Comparison of ENCODE assay signal across 9 cellular contexts in the genomic region with DNA sequence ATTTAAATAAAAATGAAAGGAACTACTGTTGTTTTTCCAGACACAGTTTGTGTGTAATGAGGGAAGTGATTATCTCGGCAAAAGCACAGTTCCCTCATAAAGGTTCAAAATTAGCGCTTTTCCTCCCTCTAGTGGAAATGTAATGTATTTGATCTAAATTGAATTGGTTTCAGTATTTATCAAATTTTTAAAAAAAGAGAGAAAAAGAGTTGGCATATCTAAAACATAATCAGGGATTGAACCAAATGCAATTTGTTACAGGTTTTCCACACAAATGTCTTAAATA. TPM values are rescaled to one million over a fixed set of nuclear protein-coding genes. Genes with fewer than 3 reads are reported as not detected.
DNase-seq lines count a peak whose midpoint lies in the region; ATAC-seq, FAIRE-seq and TF ChIP-seq lines count a peak whose summit lies in the region.
"Had no signal": no experiment of that assay in that cellular context is flagged by ENCODE, and none has a peak within 500 bp of the region (broad histone marks: within the 10 kb centered on the region; RNA-seq: fewer than 3 reads in every experiment).

No MANE protein-coding gene starts in this region.

- H3K4me3 ChIP-seq in breast epithelium (no peak overlapping the region), mesenchymal stem cell (ENCODE audit: insufficient read depth in 1 of 2, low read depth in 1 of 2, low read length in 2 of 2) (no peak overlapping the region)

- no peak overlapping the region for H4K8ac ChIP-seq in mesenchymal stem cell (ENCODE audit: low read length)

- H3K4me1 ChIP-seq in breast epithelium (no peaks in the 10 kb centered on the region), mesenchymal stem cell (ENCODE audit: control insufficient read depth, insufficient read depth, low read depth, low read length) (no peaks in the 10 kb centered on the region)

- no peak overlapping the region for H2AFZ ChIP-seq in mesenchymal stem cell (ENCODE audit: low read depth, low read length)

- H4K91ac ChIP-seq in mesenchymal stem cell (ENCODE audit: low read length) = no peak overlapping the region

- peak; percentile 16 to 38 (median 30) for TF ChIP-seq CTCF in breast epithelium (IDR thresholded peaks at IDR 0.05)

- no peak overlapping the region for H2BK12ac ChIP-seq in mesenchymal stem cell (ENCODE audit: low read length in 2 of 2)

- H3K9ac ChIP-seq in mesenchymal stem cell (ENCODE audit: low read length) = peak overlapping the region; percentile 74

- DNase-seq in EH (ENCODE audit: low read depth) (peak; percentile 74), NCI-H1694 (lab: John Stamatoyannopoulos, UW) (peak; percentile 89), breast epithelium (ENCODE audit: low spot score in 2 of 2) (no peak), mesenchymal stem cell (peak; percentile 63), H54 (ENCODE audit: insufficient read length, low spot score) (no peak)
- no peak for DNase-seq in stimulated activated CD4-positive, alpha-beta T cell treated with anti-CD3 and anti-CD28 coated beads, Interleukin-1b, Interleukin-23, amount 100 ng/mL, for 48 hours

- H2AK5ac ChIP-seq in mesenchymal stem cell (ENCODE audit: low read length, severe bottlenecking) = no peak overlapping the region

- intact Hi-C loops in breast epithelium (cut with DNase I; ENCODE audit: low total_unique reads) = no loop called here

- H2BK120ac ChIP-seq in mesenchymal stem cell (ENCODE audit: low read depth, low read length) = no peak overlapping the region

- FAIRE-seq in H54 (lab: Jason Lieb, UNC) = no peak

- 0% methylated on average over 1 of the region's 2 CpGs for WGBS in mesenchymal stem cell

- no peak overlapping the region for H3K27ac ChIP-seq in breast epithelium
- H3K27ac ChIP-seq in mesenchymal stem cell (ENCODE audit: low read length, poor library complexity, severe bottlenecking) = no peak overlapping the region
- H3K27ac ChIP-seq: neutrophil had no signal

- H2BK15ac ChIP-seq in mesenchymal stem cell (ENCODE audit: low read depth, poor library complexity, severe bottlenecking) = no peak overlapping the region

- H3K9me3 ChIP-seq in breast epithelium (peaks cover 8 to 19% of the 10 kb centered on the region in 2 donors), mesenchymal stem cell (ENCODE audit: control insufficient read depth, low read length) (peaks cover 23% of the 10 kb centered on the region)
- H3K9me3 ChIP-seq: neutrophil had no signal

- H3K36me3 ChIP-seq in breast epithelium (no peaks in the 10 kb centered on the region), mesenchymal stem cell (ENCODE audit: control insufficient read depth in 1 of 2, insufficient read depth in 2 of 2, low read depth in 1 of 2, low read length in 2 of 2) (no peaks in the 10 kb centered on the region)
- H3K36me3 ChIP-seq: neutrophil had no signal

- TF ChIP-seq POLR2A in breast epithelium (IDR thresholded peaks at IDR 0.05) = no peak
- no peak for TF ChIP-seq POLR2A in H54 (IDR thresholded peaks at IDR 0.05; ENCODE audit: low read depth, low read length)

- no peak overlapping the region for H3K4ac ChIP-seq in mesenchymal stem cell (ENCODE audit: low read depth in 1 of 2, low read length in 2 of 2)

- H3K79me1 ChIP-seq in mesenchymal stem cell (replicated peaks; ENCODE audit: low read length, poor library complexity, severe bottlenecking) = no peaks in the 10 kb centered on the region

- H2BK5ac ChIP-seq in mesenchymal stem cell (ENCODE audit: low read depth, low read length, poor library complexity, severe bottlenecking) = no peak overlapping the region

- ATAC-seq in GM21529 (IDR thresholded peaks at IDR 0.05; ENCODE audit: unreplicated experiment) (no peak), GM18873 (IDR thresholded peaks at IDR 0.05; ENCODE audit: low FRiP score, unreplicated experiment) (no peak)

- H3K14ac ChIP-seq in mesenchymal stem cell (ENCODE audit: low read length in 2 of 2) = no peak overlapping the region

- H3K18ac ChIP-seq in mesenchymal stem cell (ENCODE audit: low read depth in 1 of 2, low read length in 2 of 2) = no peak overlapping the region

- H3K4me2 ChIP-seq in mesenchymal stem cell (ENCODE audit: low read length, poor library complexity, severe bottlenecking) = no peak overlapping the region

- H3K27me3 ChIP-seq in breast epithelium (no peaks in the 10 kb centered on the region), mesenchymal stem cell (ENCODE audit: control insufficient read depth in 1 of 2, insufficient read depth in 1 of 2, low read length in 2 of 2) (no peaks in the 10 kb centered on the region)
- H3K27me3 ChIP-seq: neutrophil had no signal

- H3K23ac ChIP-seq in mesenchymal stem cell (ENCODE audit: low read length in 2 of 2) = no peak overlapping the region

RNA-seq across cellular contexts. Expression of a gene that starts 37.5 kb away (rescaled TPM):
- 1 to 10 TPM; 3.3 to 4.2 (median 4.0) TPM for total RNA-seq in breast epithelium
- 0.99 TPM for polyA plus RNA-seq in mesenchymal stem cell (2013, experiment 1 of 2)
- 1.1 TPM for polyA plus RNA-seq in mesenchymal stem cell (2013, experiment 2 of 2)

RNA-seq across cellular contexts. Expression of a gene that starts 49.3 kb away (rescaled TPM):
- 1 to 10 TPM in 2 of 3 donors, under 1 TPM in 1; 0.33 to 4.8 (median 2.9) TPM for total RNA-seq in breast epithelium
- polyA plus RNA-seq in mesenchymal stem cell (2013, experiment 1 of 2) = 0.32 TPM
- 0.21 TPM for polyA plus RNA-seq in mesenchymal stem cell (2013, experiment 2 of 2)

Comparison
In these comparisons a context has a peak if more than half of its experiments do, and no peak if none do; other contexts are left out.
1. DNase-seq: peak in EH (single experiment), NCI-H1694 (single experiment) and mesenchymal stem cell (single experiment); none in breast epithelium (0 of 2), stimulated activated CD4-positive, alpha-beta T cell treated with anti-CD3 and anti-CD28 coated beads, Interleukin-1b, Interleukin-23, amount 100 ng/mL, for 48 hours (single experiment) and H54 (single experiment).